Comparison of ENCODE assay signal across 9 cellular contexts in the genomic region with DNA sequence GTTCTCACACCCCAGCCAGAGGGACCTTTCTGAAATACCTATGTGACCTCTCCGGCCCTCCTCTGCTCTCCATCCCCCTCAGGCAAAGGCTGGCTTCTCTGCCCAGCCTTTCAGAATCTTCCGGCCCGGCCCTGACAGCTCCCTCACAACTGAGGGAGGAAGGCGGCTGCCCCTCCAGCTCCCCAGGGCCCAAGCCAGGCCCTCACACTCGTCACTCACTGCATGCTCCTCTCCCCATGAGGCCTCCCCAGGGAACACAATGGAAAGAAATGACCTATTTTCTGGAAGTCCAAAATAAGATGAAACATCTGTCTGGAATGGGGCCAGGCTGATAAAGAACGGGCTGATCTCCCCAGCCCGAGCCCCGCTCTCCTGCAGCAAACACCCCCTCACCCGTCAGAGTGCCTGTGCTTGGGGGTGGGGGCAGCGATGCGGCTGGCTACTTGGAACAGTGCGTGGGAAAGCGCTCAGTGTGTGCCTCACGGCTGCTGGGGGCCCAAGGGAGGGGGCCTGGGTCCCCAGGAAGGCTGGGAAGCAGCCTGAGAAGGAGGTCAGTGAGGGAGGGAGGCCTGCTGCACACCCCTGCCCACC. TPM values are rescaled to one million over a fixed set of nuclear protein-coding genes. Genes with fewer than 3 reads are reported as not detected.
DNase-seq lines count a peak whose midpoint lies in the region; ATAC-seq and TF ChIP-seq lines count a peak whose summit lies in the region.
"Had no signal": no experiment of that assay in that cellular context is flagged by ENCODE, and none has a peak within 500 bp of the region (broad histone marks: within the 10 kb centered on the region; RNA-seq: fewer than 3 reads in every experiment).

No MANE protein-coding gene starts in this region.

- no peak overlapping the region for H2AFZ ChIP-seq in SK-N-SH (ENCODE audit: low read depth)
- H2AFZ ChIP-seq in osteoblast (ENCODE audit: low read length), result no peak overlapping the region

- 0 out of 2 replicates have a peak, but pooled peaks have one; percentile 2 for TF ChIP-seq RAD21 in SK-N-SH (IDR thresholded peaks at IDR 0.05; ENCODE audit: low read length)

- H3F3A ChIP-seq in SK-N-SH (replicated peaks; ENCODE audit: insufficient read depth), result peaks cover 41% of the 10 kb centered on the region

- H3K79me2 ChIP-seq in SK-N-SH (ENCODE audit: insufficient read depth), result peaks cover 73% of the 10 kb centered on the region
- peaks cover 79% of the 10 kb centered on the region for H3K79me2 ChIP-seq in osteoblast (ENCODE audit: insufficient read depth, low read length)

- H3K4me3 ChIP-seq in A673 (ENCODE audit: low read depth, low read length, poor library complexity, severe bottlenecking) (no peak overlapping the region), SK-N-SH (ENCODE audit: low read depth in 2 of 2, low read length in 1 of 2) (no peak overlapping the region; a peak in 1 of 4 replicates), foreskin fibroblast (ENCODE audit: low read depth in 1 of 2, low read length in 2 of 2) (peak overlapping the region in 1 of 2 donors; percentile 47), osteoblast (ENCODE audit: insufficient read depth, low read length) (peak overlapping the region; percentile 42)

- CTCF ChIA-PET in A673 (lab: Charles Lee), result no interaction called here
- CTCF ChIA-PET in SK-N-SH (lab: Yijun Ruan, JAX), result interaction anchor here (0.6 to 3.4 kb wide), 3 partner anchors 10 to 671 kb away, joined by 3 to 16 read pairs (median 3); a partner anchor contains a TSS
- CTCF ChIA-PET in GM10248 (lab: Yijun Ruan, JAX), result interaction anchor here (0.9 to 1.8 kb wide), 3 partner anchors 8 to 42 kb away, joined by 3 to 6 read pairs (median 6); no protein-coding TSS in a partner anchor

- no peak for ATAC-seq in GM18858 (IDR thresholded peaks at IDR 0.05; ENCODE audit: unreplicated experiment)

- no TSS peak for BruUV-seq in A673 (replicated peaks; lab: Mats Ljungman, UMichigan)

- peak; percentile 72 for DNase-seq in A673 (ENCODE audit: low spot score)
- peak; percentile 80 for DNase-seq in SK-N-SH
- DNase-seq in foreskin fibroblast, result peak; percentile 78 to 89
- DNase-seq in osteoblast (ENCODE audit: insufficient read length, low spot score, missing footprints), result no peak
- DNase-seq in GM10248 (ENCODE audit: extremely low spot score), result no peak
- DNase-seq in AG08396 (ENCODE audit: low spot score), result no peak
- no peak for DNase-seq in midbrain (lab: John Stamatoyannopoulos, UW)

- no peak for TF ChIP-seq CTCF in A673 (conservative IDR thresholded peaks at IDR 0.05; ENCODE audit: low read depth, low read length)
- no peak for TF ChIP-seq CTCF in SK-N-SH (IDR thresholded peaks at IDR 0.05)
- TF ChIP-seq CTCF in foreskin fibroblast (IDR thresholded peaks at IDR 0.05; ENCODE audit: low read depth, low read length), result no peak
- TF ChIP-seq CTCF in osteoblast (IDR thresholded peaks at IDR 0.05; ENCODE audit: extremely low read depth, low read depth, low read length), result no peak
- no peak for TF ChIP-seq CTCF in GM10248 (IDR thresholded peaks at IDR 0.05; ENCODE audit: control extremely low read depth, extremely low read depth, low read depth, missing control alignments)

- H3K4me1 ChIP-seq in A673 (ENCODE audit: insufficient read depth, low read length, poor library complexity, severe bottlenecking), result peaks cover 33% of the 10 kb centered on the region
- H3K4me1 ChIP-seq in SK-N-SH (ENCODE audit: control insufficient read depth in 1 of 2, insufficient read depth in 2 of 2, low read depth in 1 of 2, low read length in 1 of 2), result peaks cover 54 to 84% of the 10 kb centered on the region in 2 experiments
- H3K4me1 ChIP-seq in osteoblast (ENCODE audit: insufficient read depth, low read length), result peaks cover 85% of the 10 kb centered on the region

- 51% methylated on average over 12 of the region's 14 CpGs for WGBS in SK-N-SH (ENCODE audit: low lambda C conversion rate)

- no peaks in the 10 kb centered on the region for H3K9me2 ChIP-seq in SK-N-SH

- intact Hi-C loops in A673 (cut with micrococcal nuclease; ENCODE audit: unreplicated experiment), result loop anchor here (5.0 kb wide), 1 partner anchor 213 kb away; a partner anchor contains a TSS

- H3K4me2 ChIP-seq in SK-N-SH (peak overlapping the region; percentile 74; the same call in 1 of the 2 replicates), osteoblast (ENCODE audit: insufficient read depth, low read length) (peak overlapping the region; percentile 70)

- peak overlapping the region; percentile 73; the same call in 1 of the 2 replicates for H3K9ac ChIP-seq in SK-N-SH

- H3K27me3 ChIP-seq in A673 (replicated peaks; ENCODE audit: insufficient read depth, low read depth, low read length, poor library complexity) (no peaks in the 10 kb centered on the region), SK-N-SH (ENCODE audit: insufficient read depth) (no peaks in the 10 kb centered on the region), osteoblast (ENCODE audit: insufficient read depth, low read length) (no peaks in the 10 kb centered on the region)

- peak overlapping the region; percentile 74 for H3K27ac ChIP-seq in A673 (ENCODE audit: low read depth, low read length, poor library complexity, severe bottlenecking)
- peak overlapping the region; percentile 92 to 99 for H3K27ac ChIP-seq in SK-N-SH (ENCODE audit: low read depth in 2 of 2, low read length in 1 of 2)
- peak overlapping the region; percentile 96 for H3K27ac ChIP-seq in osteoblast (ENCODE audit: low read depth, low read length)

- H3K9me3 ChIP-seq in A673 (ENCODE audit: low read depth, low read length, poor library complexity, severe bottlenecking) (no peaks in the 10 kb centered on the region), SK-N-SH (no peaks in the 10 kb centered on the region), osteoblast (ENCODE audit: low read depth, low read length) (no peaks in the 10 kb centered on the region)

- TF ChIP-seq EP300 in SK-N-SH (IDR thresholded peaks at IDR 0.05; ENCODE audit: borderline replicate concordance in 1 of 2, low read depth in 1 of 2, low read length in 1 of 2), result peak in 1 of 2 experiments; percentile 63; a peak in 1 of 4 replicates

- H3K36me3 ChIP-seq in A673 (ENCODE audit: insufficient read depth, low read length, poor library complexity, severe bottlenecking) (no peaks in the 10 kb centered on the region), SK-N-SH (replicated peaks in 1 of 2; ENCODE audit: control insufficient read depth in 1 of 2, insufficient read depth in 2 of 2, low read length in 1 of 2) (peaks cover 0 to 2% of the 10 kb centered on the region in 2 experiments), osteoblast (ENCODE audit: insufficient read depth, low read length) (peaks cover 28% of the 10 kb centered on the region)

- peaks cover under 1% of the 10 kb centered on the region; the same call in 1 of the 2 replicates for H4K20me1 ChIP-seq in SK-N-SH (ENCODE audit: insufficient read depth)
- peaks cover 8% of the 10 kb centered on the region for H4K20me1 ChIP-seq in osteoblast (ENCODE audit: insufficient read depth, low read length)

- POLR2A ChIA-PET in A673 (lab: Charles Lee; ENCODE audit: low non-redundant PET), result no interaction called here
- POLR2A ChIA-PET in SK-N-SH (lab: Yijun Ruan, JAX), result interaction anchor here (1.5 to 2.3 kb wide), 2 partner anchors 9 to 11 kb away, joined by 5 to 10 read pairs; a partner anchor contains a TSS
- POLR2A ChIA-PET in GM10248 (lab: Yijun Ruan, JAX), result no interaction called here

TF ChIP-seq in SK-N-SH, 30 proteins besides CTCF, POLR2A, EP300 and RAD21 (continues in another document):
- no peak for TF ChIP-seq TEAD4 (IDR thresholded peaks at IDR 0.05; ENCODE audit: borderline replicate concordance, insufficient read depth)
- TF ChIP-seq, protein P1, sequence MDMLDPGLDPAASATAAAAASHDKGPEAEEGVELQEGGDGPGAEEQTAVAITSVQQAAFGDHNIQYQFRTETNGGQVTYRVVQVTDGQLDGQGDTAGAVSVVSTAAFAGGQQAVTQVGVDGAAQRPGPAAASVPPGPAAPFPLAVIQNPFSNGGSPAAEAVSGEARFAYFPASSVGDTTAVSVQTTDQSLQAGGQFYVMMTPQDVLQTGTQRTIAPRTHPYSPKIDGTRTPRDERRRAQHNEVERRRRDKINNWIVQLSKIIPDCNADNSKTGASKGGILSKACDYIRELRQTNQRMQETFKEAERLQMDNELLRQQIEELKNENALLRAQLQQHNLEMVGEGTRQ (IDR thresholded peaks at IDR 0.05; ENCODE audit: borderline replicate concordance, low read depth, low read length), result no peak
- peak; percentile 35 for TF ChIP-seq CHD2 (IDR thresholded peaks at IDR 0.05; ENCODE audit: low read length, partially characterized antibody)
- TF ChIP-seq, protein P2, sequence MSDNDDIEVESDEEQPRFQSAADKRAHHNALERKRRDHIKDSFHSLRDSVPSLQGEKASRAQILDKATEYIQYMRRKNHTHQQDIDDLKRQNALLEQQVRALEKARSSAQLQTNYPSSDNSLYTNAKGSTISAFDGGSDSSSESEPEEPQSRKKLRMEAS (IDR thresholded peaks at IDR 0.05; ENCODE audit: low read depth), result peak; percentile 63; the same call in 1 of the 2 replicates
- no peak for TF ChIP-seq JUND (IDR thresholded peaks at IDR 0.05)
- peak; percentile 42; the same call in 1 of the 2 replicates for TF ChIP-seq TCF12 (IDR thresholded peaks at IDR 0.05)
- TF ChIP-seq, protein P3, sequence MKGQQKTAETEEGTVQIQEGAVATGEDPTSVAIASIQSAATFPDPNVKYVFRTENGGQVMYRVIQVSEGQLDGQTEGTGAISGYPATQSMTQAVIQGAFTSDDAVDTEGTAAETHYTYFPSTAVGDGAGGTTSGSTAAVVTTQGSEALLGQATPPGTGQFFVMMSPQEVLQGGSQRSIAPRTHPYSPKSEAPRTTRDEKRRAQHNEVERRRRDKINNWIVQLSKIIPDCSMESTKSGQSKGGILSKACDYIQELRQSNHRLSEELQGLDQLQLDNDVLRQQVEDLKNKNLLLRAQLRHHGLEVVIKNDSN (IDR thresholded peaks at IDR 0.05; ENCODE audit: borderline replicate concordance, low read depth), result no peak

RNA-seq across cellular contexts. Expression of a gene that starts 11.3 kb away (rescaled TPM):
- total RNA-seq in A673 (2021), result 25.9 and 58.3 TPM in 2 replicates
- 25.9 and 32.1 TPM in 2 replicates for polyA plus RNA-seq in SK-N-SH (2012; rRNA removed)
- polyA plus RNA-seq in SK-N-SH (2012; cell fraction: cytosol; rRNA removed), result 13.2 and 19.7 TPM in 2 replicates
- 57.0 and 58.5 TPM in 2 replicates for polyA plus RNA-seq in SK-N-SH (2012; cell fraction: nucleus; rRNA removed)
- total RNA-seq in osteoblast, result 531 and 567 TPM in 2 replicates

RNA-seq across cellular contexts. Expression of a gene that starts 22.3 kb away (rescaled TPM):
- not detected in 2 replicates for total RNA-seq in A673 (2021)
- polyA plus RNA-seq in SK-N-SH (2012; rRNA removed), result 0.23 and 0.26 TPM in 2 replicates
- 0.19 and 0.26 TPM in 2 replicates for polyA plus RNA-seq in SK-N-SH (2012; cell fraction: cytosol; rRNA removed)
- 0.25 and 0.39 TPM in 2 replicates for polyA plus RNA-seq in SK-N-SH (2012; cell fraction: nucleus; rRNA removed)
- 0.29 and 0.36 TPM in 2 replicates for total RNA-seq in osteoblast

RNA-seq across cellular contexts. Expression of a gene that starts 45.6 kb away (rescaled TPM):
- total RNA-seq in A673 (2021) (not detected in 2 replicates), osteoblast (under 0.01 TPM in 1 of 2 replicates, not detected in the other)
- not detected in 2 replicates for polyA plus RNA-seq in SK-N-SH (2012; rRNA removed)
- polyA plus RNA-seq in SK-N-SH (2012; cell fraction: cytosol; rRNA removed), result not detected in 2 replicates
- polyA plus RNA-seq in SK-N-SH (2012; cell fraction: nucleus; rRNA removed), result 0.04 and 0.08 TPM in 2 replicates
- total RNA-seq: kidney epithelial cell had no signal

RNA-seq across cellular contexts. Expression of a gene that starts 58.0 kb away (rescaled TPM):
- total RNA-seq in A673 (2021), result not detected in 2 replicates
- 0.15 and 0.25 TPM in 2 replicates for polyA plus RNA-seq in SK-N-SH (2012; rRNA removed)
- polyA plus RNA-seq in SK-N-SH (2012; cell fraction: cytosol; rRNA removed), result 0.10 and 0.30 TPM in 2 replicates
- polyA plus RNA-seq in SK-N-SH (2012; cell fraction: nucleus; rRNA removed), result 0.49 and 0.69 TPM in 2 replicates
- total RNA-seq in osteoblast, result 0.36 and 0.88 TPM in 2 replicates

Comparison
In these comparisons a context has a peak if more than half of its experiments do, and no peak if none do; other contexts are left out.
1. DNase-seq: peak in A673 (single experiment), SK-N-SH (single experiment) and foreskin fibroblast (2 of 2); none in osteoblast (single experiment), GM10248 (single experiment), AG08396 (single experiment) and midbrain (single experiment).
2. Peak in every context shown above with its lines, with median percentiles within 50 percentile points of each other: H3K27ac ChIP-seq.